9 cellular contexts compared by ENCODE assay signal in the genomic region with DNA sequence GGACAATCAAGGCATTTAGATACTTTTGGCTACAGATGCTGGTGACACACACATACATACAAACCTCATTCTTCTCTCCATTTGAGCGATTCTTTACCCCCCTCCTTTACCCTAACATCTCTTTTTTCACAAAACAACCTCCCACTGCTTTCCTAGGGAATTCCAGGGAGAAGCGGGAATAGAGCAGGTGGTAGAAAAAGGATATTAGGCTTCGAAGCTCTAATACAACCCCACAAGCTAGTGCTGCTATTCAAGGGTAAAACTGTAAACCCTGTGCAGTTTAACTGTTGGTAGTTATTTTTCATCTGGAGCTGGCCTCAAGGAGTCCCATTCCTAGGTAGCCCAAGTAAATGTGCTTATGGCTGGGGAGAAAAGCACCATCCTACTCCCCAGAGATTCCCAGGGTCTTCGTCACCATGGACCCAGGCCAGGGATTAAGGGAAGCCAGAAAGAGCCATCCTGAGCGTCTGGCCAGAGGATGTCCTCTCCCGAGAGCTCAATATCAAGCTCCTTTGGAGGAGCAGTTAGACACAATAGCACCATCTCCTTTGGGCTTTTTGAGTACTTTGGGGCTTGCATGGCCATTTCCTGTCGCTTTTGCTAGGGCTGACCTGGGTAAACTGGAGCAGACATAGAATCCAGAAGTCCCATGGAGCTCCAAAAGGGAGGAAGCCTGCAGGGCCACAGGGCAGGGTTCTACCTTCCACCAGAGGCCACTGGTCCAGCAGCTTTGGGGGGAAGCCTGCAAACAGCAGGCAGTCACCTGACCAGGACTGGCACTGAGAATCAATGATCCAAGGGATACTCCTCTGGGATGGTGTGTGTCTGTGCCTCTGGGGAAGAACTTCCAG. TPM values are rescaled to one million over a fixed set of nuclear protein-coding genes. Genes with fewer than 3 reads are reported as not detected.
A peak's percentile ranks its signal among the peaks of the same experiment; 100 is the strongest.
DNase-seq lines count a peak whose midpoint lies in the region; ATAC-seq and TF ChIP-seq lines count a peak whose summit lies in the region.
"Had no signal": no experiment of that assay in that cellular context is flagged by ENCODE, and none has a peak within 500 bp of the region (broad histone marks: within the 10 kb centered on the region; RNA-seq: fewer than 3 reads in every experiment).

No MANE protein-coding gene starts in this region.

- H3K27me3 ChIP-seq in thymus (ENCODE audit: control insufficient read depth, insufficient read depth), result no peaks in the 10 kb centered on the region

- no peaks in the 10 kb centered on the region for H3K9me3 Mint-ChIP-seq in activated T-cell treated with anti-CD3 and anti-CD28 coated beads, Interleukin-2, amount 50 U/mL, for 24 hours
- H3K9me3 Mint-ChIP-seq in memory B cell, result no peaks in the 10 kb centered on the region

- ATAC-seq in memory B cell (ENCODE audit: low read depth) (no peak), GM21786 (IDR thresholded peaks at IDR 0.05; ENCODE audit: unreplicated experiment) (no peak)

- TF ChIP-seq CTCF in astrocyte of the spinal cord (IDR thresholded peaks at IDR 0.05; ENCODE audit: low read depth, low read length), result no peak

- no peaks in the 10 kb centered on the region for H3K36me3 ChIP-seq in thymus (ENCODE audit: control insufficient read depth, insufficient read depth)

- peak overlapping the region; percentile 98 for H3K27ac Mint-ChIP-seq in activated T-cell treated with anti-CD3 and anti-CD28 coated beads, Interleukin-2, amount 50 U/mL, for 24 hours
- H3K27ac Mint-ChIP-seq in memory B cell, result peak overlapping the region; percentile 91

- H3K27ac ChIP-seq in thymus (ENCODE audit: low read depth), result peak overlapping the region; percentile 19

- no peak for DNase-seq in activated T-cell treated with anti-CD3 and anti-CD28 coated beads, Interleukin-2, amount 50 U/mL, for 24 hours
- DNase-seq in activated T-cell treated with anti-CD3 and anti-CD28 coated beads for 4 hours, result no peak
- DNase-seq in astrocyte of the spinal cord (ENCODE audit: low read depth, low spot score), result peak; percentile 52
- no peak for DNase-seq in memory B cell (ENCODE audit: low spot score in 2 of 2)
- DNase-seq in retina, result no peak
- DNase-seq in SKM-1 (lab: John Stamatoyannopoulos, UW; ENCODE audit: unreplicated experiment), result no peak
- DNase-seq: DMS79 treated with DMSO at 0.1 percent for 48 hours had no signal

- H3K4me3 ChIP-seq in astrocyte of the spinal cord (ENCODE audit: low read depth, low read length) (peak overlapping the region; percentile 86), thymus (ENCODE audit: low read length) (peak overlapping the region; percentile 96)

- peaks cover 75% of the 10 kb centered on the region for H3K36me3 Mint-ChIP-seq in activated T-cell treated with anti-CD3 and anti-CD28 coated beads, Interleukin-2, amount 50 U/mL, for 24 hours (ENCODE audit: low read depth)
- H3K36me3 Mint-ChIP-seq in memory B cell, result no peaks in the 10 kb centered on the region

- peaks cover 71% of the 10 kb centered on the region for H3K4me1 Mint-ChIP-seq in activated T-cell treated with anti-CD3 and anti-CD28 coated beads, Interleukin-2, amount 50 U/mL, for 24 hours (ENCODE audit: low read depth)
- peaks cover 56% of the 10 kb centered on the region for H3K4me1 Mint-ChIP-seq in memory B cell

- H3K27me3 Mint-ChIP-seq in activated T-cell treated with anti-CD3 and anti-CD28 coated beads, Interleukin-2, amount 50 U/mL, for 24 hours, result no peaks in the 10 kb centered on the region
- no peaks in the 10 kb centered on the region for H3K27me3 Mint-ChIP-seq in memory B cell

- no peaks in the 10 kb centered on the region for H3K9me3 ChIP-seq in thymus (ENCODE audit: control insufficient read depth)

- H3K4me3 Mint-ChIP-seq in activated T-cell treated with anti-CD3 and anti-CD28 coated beads, Interleukin-2, amount 50 U/mL, for 24 hours, result peak overlapping the region; percentile 95
- peak overlapping the region; percentile 99 for H3K4me3 Mint-ChIP-seq in memory B cell

- in situ Hi-C loops in astrocyte of the spinal cord (cut with HindIII; ENCODE audit: low sequenced_read_pairs), result no loop called here

- WGBS in thymus, result 91% methylated on average over 7 of the region's 7 CpGs

- H3K4me1 ChIP-seq in thymus (ENCODE audit: control insufficient read depth, insufficient read depth, low read length), result peaks cover 33% of the 10 kb centered on the region

RNA-seq across cellular contexts. Expression of a gene that starts 3.1 kb away (rescaled TPM):
- 7.9 TPM for polyA plus RNA-seq in thymus

RNA-seq across cellular contexts. Expression of a gene that starts 49.8 kb away (rescaled TPM):
- polyA plus RNA-seq in thymus, result 63.6 TPM

RNA-seq across cellular contexts. Expression of a gene that starts 49.9 kb away (rescaled TPM):
- polyA plus RNA-seq in thymus, result 12.7 TPM
